ENCODE assay signal across 2 cellular contexts in the genomic region with DNA sequence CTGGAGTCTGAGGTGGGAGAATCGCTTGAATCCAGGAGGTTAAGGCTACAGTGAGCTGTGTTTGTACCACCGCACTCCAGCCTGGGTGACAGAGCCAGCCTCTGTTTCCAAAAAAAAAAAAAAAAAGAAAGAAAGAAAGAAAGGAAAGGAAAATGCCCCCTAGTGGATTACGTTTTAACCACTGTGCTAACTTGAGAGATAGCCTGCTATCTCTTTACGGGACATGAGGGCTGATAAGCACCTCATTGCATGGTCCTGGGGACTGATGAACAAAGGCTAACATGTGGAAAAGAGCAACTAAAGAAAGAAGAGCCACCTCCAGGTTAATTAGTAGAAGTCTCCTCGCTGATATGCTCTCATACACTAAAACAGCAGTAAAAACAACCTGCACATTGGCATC. TPM values are rescaled to one million over a fixed set of nuclear protein-coding genes. Genes with fewer than 3 reads are reported as not detected.
"Had no signal": no experiment of that assay in that cellular context is flagged by ENCODE, and none has a peak within 500 bp of the region (broad histone marks: within the 10 kb centered on the region; RNA-seq: fewer than 3 reads in every experiment).

No MANE protein-coding gene starts in this region.

RNA-seq across cellular contexts. Expression of gene PLGLB2, which starts 4.2 kb away (rescaled TPM):
- total RNA-seq: foreskin keratinocyte had no signal
- polyA plus RNA-seq: aorta had no signal
